8 cellular contexts compared by ENCODE assay signal in the genomic region with DNA sequence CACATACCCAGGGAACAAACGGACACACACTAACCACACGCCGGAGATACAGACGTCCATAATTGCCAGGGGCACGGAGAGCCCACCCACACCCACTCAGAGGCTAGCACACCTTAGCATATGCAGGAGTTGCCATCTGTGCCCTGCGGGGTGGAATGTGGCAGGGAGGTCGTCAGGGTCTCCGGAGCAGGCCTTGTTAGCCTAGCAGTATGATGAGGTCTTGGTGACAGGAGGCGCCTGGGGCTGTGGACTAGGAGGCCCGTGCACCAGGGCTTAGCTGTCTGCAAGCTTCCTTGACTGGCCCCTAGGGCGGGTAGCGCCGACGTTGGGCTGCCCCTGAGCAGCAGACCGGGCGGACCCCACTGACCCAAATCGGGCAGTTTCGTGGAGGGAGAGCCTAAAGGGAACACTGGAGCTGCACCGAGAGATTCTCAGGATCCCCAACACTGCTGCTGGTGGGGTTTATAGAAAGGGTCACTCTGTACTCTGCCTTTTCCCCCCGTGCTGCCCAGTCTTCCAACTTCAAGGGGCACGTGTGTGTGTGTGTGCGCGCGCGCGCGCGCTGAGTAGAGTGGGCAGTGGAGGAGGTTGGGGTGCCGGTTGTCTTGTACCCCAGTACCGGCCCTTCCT. TPM values are rescaled to one million over a fixed set of nuclear protein-coding genes. Genes with fewer than 3 reads are reported as not detected.
DNase-seq lines count a peak whose midpoint lies in the region; ATAC-seq and TF ChIP-seq lines count a peak whose summit lies in the region.

No MANE protein-coding gene starts in this region.

- WGBS in mammary epithelial cell (ENCODE audit: low coverage, missing lambda C conversion rate), result 48% methylated on average over 23 of the region's 30 CpGs

- TF ChIP-seq CTCF in mammary epithelial cell (conservative IDR thresholded peaks at IDR 0.05 in 1 of 2, IDR thresholded peaks at IDR 0.05 in 1 of 2; ENCODE audit: extremely low read depth in 1 of 2, insufficient read depth in 1 of 2, low read depth in 1 of 2, low read length in 2 of 2) (no peak), neutrophil (IDR thresholded peaks at IDR 0.05) (no peak)

- H4K20me1 ChIP-seq in mammary epithelial cell (ENCODE audit: insufficient read depth, low read length), result no peaks in the 10 kb centered on the region

- dilution Hi-C loops in mammary epithelial cell (cut with HindIII; ENCODE audit: low sequenced_read_pairs), result loop anchor here (5.0 kb wide), 1 partner anchor 34 kb away; no protein-coding TSS in a partner anchor

- H3K9me3 ChIP-seq in mammary epithelial cell (replicated peaks; ENCODE audit: insufficient read depth, low read length) (no peaks in the 10 kb centered on the region), neutrophil (no peaks in the 10 kb centered on the region)

- peak overlapping the region; percentile 97 for H3K4me2 ChIP-seq in mammary epithelial cell (ENCODE audit: insufficient read depth, low read depth, low read length)

- DNase-seq in NCI-H524 (lab: John Stamatoyannopoulos, UW) (peak; percentile 51 to 72), NCI-H524 treated with DMSO at 0.1 percent for 48 hours (lab: John Stamatoyannopoulos, UW) (no peak), NCI-H345 treated with DMSO at 0.1 percent for 48 hours (lab: John Stamatoyannopoulos, UW; ENCODE audit: unreplicated experiment) (peak; percentile 35), mammary epithelial cell (no peak), NCI-H510A (lab: John Stamatoyannopoulos, UW) (no peak)
- no peak for DNase-seq in central memory CD4-positive, alpha-beta T cell

- intact Hi-C loops in mammary epithelial cell (cut with micrococcal nuclease), result loop anchor here (1.0 to 5.0 kb wide), 3 partner anchors 129 to 174 kb away; a partner anchor contains a TSS

- H3K4me3 ChIP-seq in mammary epithelial cell (replicated peaks in 1 of 3; ENCODE audit: insufficient read depth in 1 of 3, low read depth in 2 of 3, low read length in 3 of 3) (peak overlapping the region; percentile 62 to 66 (median 63)), neutrophil (ENCODE audit: low read depth in 1 of 2, low read length in 1 of 2) (peak overlapping the region; percentile 54 to 66)

- H3K27ac ChIP-seq in mammary epithelial cell (ENCODE audit: insufficient read depth, low read depth, low read length), result no peak overlapping the region
- H3K27ac ChIP-seq in neutrophil, result no peak overlapping the region

- ATAC-seq in GM21619 (IDR thresholded peaks at IDR 0.05; ENCODE audit: unreplicated experiment), result no peak

- H2AFZ ChIP-seq in mammary epithelial cell (ENCODE audit: low read depth, low read length), result peak overlapping the region; percentile 74

- H3K36me3 ChIP-seq in mammary epithelial cell (ENCODE audit: insufficient read depth, low read length) (no peaks in the 10 kb centered on the region), neutrophil (no peaks in the 10 kb centered on the region)

- CTCF ChIA-PET in mammary epithelial cell (lab: Charles Lee; ENCODE audit: low non-redundant PET), result interaction anchor here (0.6 to 1.5 kb wide), 3 partner anchors 10 to 478 kb away, joined by 3 to 9 read pairs (median 4); a partner anchor contains a TSS

- H3K27me3 ChIP-seq in mammary epithelial cell (ENCODE audit: insufficient read depth, low read length) (peaks cover 4% of the 10 kb centered on the region), neutrophil (peaks cover 89% of the 10 kb centered on the region)

- H3K4me1 ChIP-seq in mammary epithelial cell (ENCODE audit: insufficient read depth, low read length) (peaks cover 44% of the 10 kb centered on the region), neutrophil (ENCODE audit: control insufficient read depth in 1 of 2, insufficient read depth in 1 of 2, low read depth in 1 of 2, low read length in 1 of 2) (peaks cover 53 to 68% of the 10 kb centered on the region in 2 experiments)

- H3K9ac ChIP-seq in mammary epithelial cell (ENCODE audit: insufficient read depth, low read length), result no peak overlapping the region

- BruUV-seq in mammary epithelial cell (replicated peaks; lab: Mats Ljungman, UMichigan), result no TSS peak

- no peaks in the 10 kb centered on the region for H3K79me2 ChIP-seq in mammary epithelial cell (ENCODE audit: insufficient read depth, low read length)

- in situ Hi-C loops in mammary epithelial cell (cut with MboI; ENCODE audit: low sequenced_read_pairs in 2 of 2), result no loop called here

RNA-seq across cellular contexts. Expression of a gene that starts 9.9 kb away (rescaled TPM):
- 1 to 10 TPM in 1 of 2 donors, under 1 TPM in 1; 0.50 to 1.2 TPM for total RNA-seq in mammary epithelial cell
- 0.35 TPM for polyA plus RNA-seq in mammary epithelial cell
- not detected for polyA minus RNA-seq in mammary epithelial cell

RNA-seq across cellular contexts. Expression of a gene that starts 11.5 kb away (rescaled TPM):
- total RNA-seq in mammary epithelial cell, result 100 to 1,000 TPM; 266 to 337 TPM
- polyA plus RNA-seq in mammary epithelial cell, result 285 TPM
- 190 TPM for polyA minus RNA-seq in mammary epithelial cell

RNA-seq across cellular contexts. Expression of a gene that starts 24.4 kb away (rescaled TPM):
- total RNA-seq in mammary epithelial cell, result 1 to 10 TPM in 1 of 2 donors, under 1 TPM in 1; 0.67 to 5.3 TPM
- polyA plus RNA-seq in mammary epithelial cell, result 0.51 TPM
- polyA minus RNA-seq in mammary epithelial cell, result 0.41 TPM

Comparison
In these comparisons a context has a peak if more than half of its experiments do, and no peak if none do; other contexts are left out.
1. DNase-seq: peak in NCI-H524 (2 of 2) and NCI-H345 treated with DMSO at 0.1 percent for 48 hours (single experiment); none in NCI-H524 treated with DMSO at 0.1 percent for 48 hours (single experiment), mammary epithelial cell (single experiment), NCI-H510A (single experiment) and central memory CD4-positive, alpha-beta T cell (single experiment).